In genomic region chr7:134705716-134706115, GRCh38 we compare ENCODE assay signal across 21 cellular contexts.
"Had no signal": no experiment of that assay in that cellular context is flagged by ENCODE, and none has a peak within 500 bp of the region (broad histone marks: within the 10 kb centered on the region; RNA-seq: fewer than 3 reads in every experiment).

No MANE protein-coding gene starts in this region.

- H3K36me3 Mint-ChIP-seq: immature natural killer cell, memory B cell, natural killer cell had no signal

- H3K9me3 Mint-ChIP-seq: activated CD4-positive, alpha-beta T cell treated with anti-CD3 and anti-CD28 coated beads, Interleukin-2, amount 10 ng/mL, durations not matched to agents 24 days and 14 days; activated T-cell treated with anti-CD3 and anti-CD28 coated beads, Interleukin-2, amount 50 U/mL, for 72 hours; effector memory CD8-positive, alpha-beta T cell; immature natural killer cell; memory B cell; natural killer cell; T-helper 1 cell treated with Interleukin-12 subunit alpha and Interleukin-12 subunit beta and Interleukin-4 antibody, amounts not matched to agents 30 μg/mL and 1 μg/mL, for 36 hours had no signal

- H3K27ac Mint-ChIP-seq: activated CD4-positive, alpha-beta T cell treated with anti-CD3 and anti-CD28 coated beads, Interleukin-2, amount 10 ng/mL, durations not matched to agents 24 days and 14 days; activated T-cell treated with anti-CD3 and anti-CD28 coated beads, Interleukin-2, amount 50 U/mL, for 72 hours; effector memory CD8-positive, alpha-beta T cell; immature natural killer cell; memory B cell; natural killer cell; T-helper 1 cell treated with Interleukin-12 subunit alpha and Interleukin-12 subunit beta and Interleukin-4 antibody, amounts not matched to agents 30 μg/mL and 1 μg/mL, for 36 hours had no signal

- H3K4me3 ChIP-seq: gastrocnemius medialis, left ventricle myocardium inferior, SJCRH30, testis had no signal

- H3K36me3 ChIP-seq: gastrocnemius medialis, left ventricle myocardium inferior, SJCRH30 had no signal

- H3K27me3 Mint-ChIP-seq: activated CD4-positive, alpha-beta T cell treated with anti-CD3 and anti-CD28 coated beads, Interleukin-2, amount 10 ng/mL, durations not matched to agents 24 days and 14 days had no signal

- H3K4me3 Mint-ChIP-seq: activated CD4-positive, alpha-beta T cell treated with anti-CD3 and anti-CD28 coated beads, Interleukin-2, amount 10 ng/mL, durations not matched to agents 24 days and 14 days; activated T-cell treated with anti-CD3 and anti-CD28 coated beads, Interleukin-2, amount 50 U/mL, for 72 hours; effector memory CD8-positive, alpha-beta T cell; immature natural killer cell; memory B cell; natural killer cell; T-helper 1 cell treated with Interleukin-12 subunit alpha and Interleukin-12 subunit beta and Interleukin-4 antibody, amounts not matched to agents 30 μg/mL and 1 μg/mL, for 36 hours had no signal

- DNase-seq: activated CD4-positive, alpha-beta T cell treated with anti-CD3 and anti-CD28 coated beads, Interleukin-2, amount 10 ng/mL, durations not matched to agents 24 days and 14 days; activated CD8-positive, alpha-beta memory T cell treated with anti-CD3 and anti-CD28 coated beads for 24 hours; activated CD8-positive, alpha-beta memory T cell treated with anti-CD3 and anti-CD28 coated beads, Interleukin-2, amount 50 U/mL, for 48 hours; activated effector memory CD4-positive, alpha-beta T cell treated with anti-CD3 and anti-CD28 coated beads, Interleukin-2, amount 50 U/mL, for 16 hours; activated naive CD4-positive, alpha-beta T cell treated with anti-CD3 and anti-CD28 coated beads, Interleukin-2, amount 50 U/mL, for 16 hours; activated T-cell treated with anti-CD3 and anti-CD28 coated beads, Interleukin-2, amount 50 U/mL, for 72 hours; dermis blood vessel endothelial cell; effector memory CD8-positive, alpha-beta T cell; gastrocnemius medialis; immature natural killer cell; kidney glomerular epithelial cell; left ventricle myocardium inferior; natural killer cell; SJCRH30; stimulated activated CD4-positive, alpha-beta T cell treated with anti-CD3 and anti-CD28 coated beads, Interleukin-12 subunit alpha, Interleukin-12 subunit beta, amount 100 ng/mL, for 4 hours; stimulated activated CD4-positive, alpha-beta T cell treated with anti-CD3 and anti-CD28 coated beads, Interleukin-1b, Interleukin-23, amount 100 ng/mL, for 48 hours; stimulated activated naive CD4-positive, alpha-beta T cell treated with Interleukin-2 at 50 U/mL for 16 hours; testis had no signal

- H3K9me3 ChIP-seq: gastrocnemius medialis, left ventricle myocardium inferior, SJCRH30, testis had no signal

- H3K4me1 Mint-ChIP-seq: immature natural killer cell, memory B cell had no signal

- H3K27me3 ChIP-seq: gastrocnemius medialis, testis had no signal

- H3K4me1 ChIP-seq: gastrocnemius medialis, left ventricle myocardium inferior had no signal

- ATAC-seq: activated T-cell treated with anti-CD3 and anti-CD28 coated beads, Interleukin-2, amount 50 U/mL, for 72 hours; effector memory CD8-positive, alpha-beta T cell; gastrocnemius medialis; natural killer cell had no signal

- H3K27ac ChIP-seq: left ventricle myocardium inferior, parathyroid adenoma, SJCRH30 had no signal
